ENCODE assay signal across 27 cellular contexts in the genomic region with DNA sequence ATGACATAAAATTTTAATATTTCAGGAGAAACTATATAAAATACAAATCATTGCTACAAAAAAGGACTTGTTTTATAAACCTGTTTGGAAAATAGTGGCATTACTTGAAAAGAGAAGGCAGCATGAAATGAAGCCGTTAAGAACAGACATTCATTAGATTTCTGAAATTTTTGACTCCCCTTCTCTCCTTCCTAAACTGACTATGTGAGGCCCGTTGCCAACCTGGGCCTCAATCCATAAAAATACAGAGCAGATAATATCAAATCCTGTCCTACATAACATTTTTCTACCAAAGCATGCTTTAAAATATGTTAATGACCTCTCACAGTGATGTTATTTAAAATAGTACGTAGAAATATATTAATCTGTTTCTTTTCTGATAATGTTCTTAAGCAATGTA. TPM values are rescaled to one million over a fixed set of nuclear protein-coding genes. Genes with fewer than 3 reads are reported as not detected.
"Had no signal": no experiment of that assay in that cellular context is flagged by ENCODE, and none has a peak within 500 bp of the region (broad histone marks: within the 10 kb centered on the region; RNA-seq: fewer than 3 reads in every experiment).

No MANE protein-coding gene starts in this region.

- H3K36me3 Mint-ChIP-seq: memory B cell; naive thymus-derived CD4-positive, alpha-beta T cell; stimulated activated memory B cell treated with anti-CD40 and anti-IgM and Interleukin-4, amounts not matched to agents 10 μg/mL and 1 μg/mL and 100 μg/mL, for 72 hours had no signal

- H3K4me1 Mint-ChIP-seq: memory B cell; naive thymus-derived CD4-positive, alpha-beta T cell; nephron progenitor cell; stimulated activated memory B cell treated with anti-CD40 and anti-IgM and Interleukin-4, amounts not matched to agents 10 μg/mL and 1 μg/mL and 100 μg/mL, for 72 hours had no signal

- H3K27ac ChIP-seq: dorsolateral prefrontal cortex, epithelial cell of prostate, foreskin keratinocyte, gastroesophageal sphincter, heart left ventricle, hepatocyte, prostate gland, sigmoid colon, skin epidermis, spleen, thoracic aorta, tibial nerve, upper lobe of left lung had no signal

- H3K27ac Mint-ChIP-seq: memory B cell; naive thymus-derived CD4-positive, alpha-beta T cell; nephron progenitor cell; stimulated activated memory B cell treated with anti-CD40 and anti-IgM and Interleukin-4, amounts not matched to agents 10 μg/mL and 1 μg/mL and 100 μg/mL, for 72 hours; stimulated activated naive CD8-positive, alpha-beta T cell treated with anti-CD3 and anti-CD28 coated beads, Interleukin-15, Interleukin-2, amounts not matched to agents 100 ng/mL and 50 ng/mL, for 24 hours had no signal

- H3K4me3 ChIP-seq: dorsolateral prefrontal cortex, gastroesophageal sphincter, heart left ventricle, hepatocyte, lung, prostate gland, sigmoid colon, skin epidermis, spleen, thoracic aorta, tibial nerve, upper lobe of left lung had no signal

- H3K9me3 ChIP-seq: prostate gland, thoracic aorta, upper lobe of left lung had no signal

- H3K36me3 ChIP-seq: gastroesophageal sphincter, heart left ventricle, prostate gland, sigmoid colon, spleen, thoracic aorta, tibial nerve, upper lobe of left lung had no signal

- H3K9me3 Mint-ChIP-seq: memory B cell; stimulated activated memory B cell treated with anti-CD40 and anti-IgM and Interleukin-4, amounts not matched to agents 10 μg/mL and 1 μg/mL and 100 μg/mL, for 72 hours; stimulated activated naive CD8-positive, alpha-beta T cell treated with anti-CD3 and anti-CD28 coated beads, Interleukin-15, Interleukin-2, amounts not matched to agents 100 ng/mL and 50 ng/mL, for 24 hours had no signal

- H3K4me3 Mint-ChIP-seq: memory B cell; naive thymus-derived CD4-positive, alpha-beta T cell; nephron progenitor cell; stimulated activated memory B cell treated with anti-CD40 and anti-IgM and Interleukin-4, amounts not matched to agents 10 μg/mL and 1 μg/mL and 100 μg/mL, for 72 hours; stimulated activated naive CD8-positive, alpha-beta T cell treated with anti-CD3 and anti-CD28 coated beads, Interleukin-15, Interleukin-2, amounts not matched to agents 100 ng/mL and 50 ng/mL, for 24 hours had no signal

- DNase-seq: dorsolateral prefrontal cortex; effector CD4-positive, alpha-beta T cell; foreskin keratinocyte; heart left ventricle; kidney; midbrain; naive thymus-derived CD4-positive, alpha-beta T cell; nephron progenitor cell; nucleus accumbens; right cardiac atrium; sigmoid colon; spleen; stimulated activated CD4-positive, alpha-beta T cell treated with anti-CD3 and anti-CD28 coated beads, Interleukin-4, amount 100 ng/mL, for 4 hours; upper lobe of left lung had no signal

- ATAC-seq: esophagus mucosa; foreskin keratinocyte; gastroesophageal sphincter; heart left ventricle; left lobe of liver; naive thymus-derived CD4-positive, alpha-beta T cell; right cardiac atrium; stimulated activated memory B cell treated with anti-CD40 and anti-IgM and Interleukin-4, amounts not matched to agents 10 μg/mL and 1 μg/mL and 100 μg/mL, for 72 hours had no signal

RNA-seq across cellular contexts. Expression of gene TSPAN12, which starts 58.2 kb away (rescaled TPM):
- total RNA-seq: naive thymus-derived CD4-positive, alpha-beta T cell had no signal
